In genomic region chr14:94938016-94938415, GRCh38 we compare ENCODE assay signal across 23 cellular contexts.
"Had no signal": no experiment of that assay in that cellular context is flagged by ENCODE, and none has a peak within 500 bp of the region (broad histone marks: within the 10 kb centered on the region; RNA-seq: fewer than 3 reads in every experiment).

No MANE protein-coding gene starts in this region.

- H3K9me3 ChIP-seq: ascending aorta, body of pancreas, Peyer's patch, SJSA1 had no signal

- H3K4me3 ChIP-seq: body of pancreas, Peyer's patch, SJSA1 had no signal

- DNase-seq: activated CD4-positive, alpha-beta memory T cell treated with anti-CD3 and anti-CD28 coated beads for 36 hours; activated CD4-positive, alpha-beta T cell treated with anti-CD3 and anti-CD28 coated beads, Interleukin-2, amount 10 ng/mL, durations not matched to agents 7 days and 5 days; activated CD4-positive, CD25-positive, alpha-beta regulatory T cell; activated CD8-positive, alpha-beta memory T cell treated with anti-CD3 and anti-CD28 coated beads for 24 hours; activated effector memory CD4-positive, alpha-beta T cell treated with anti-CD3 and anti-CD28 coated beads, Interleukin-2, amount 50 U/mL, for 16 hours; activated naive CD4-positive, alpha-beta T cell treated with Interleukin-2 at 50 U/mL for 16 hours; activated naive CD8-positive, alpha-beta T cell treated with anti-CD3 and anti-CD28 coated beads, Interleukin-2, amount 50 U/mL, for 24 hours; activated T-cell treated with anti-CD3 and anti-CD28 coated beads, Interleukin-2, amount 50 U/mL, for 4 hours; amniotic stem cell; body of pancreas; central memory CD4-positive, alpha-beta T cell; MM.1S; NCI-H1105; NCI-H1436; NCI-H2029 treated with DMSO at 0.1 percent for 48 hours; NCI-H446; Peyer's patch; Right ventricle myocardium superior; T-cell; T-helper 2 cell had no signal

- H3K4me1 ChIP-seq: Peyer's patch, SJSA1 had no signal

- H3K27ac ChIP-seq: RWPE1, SJSA1 had no signal

- H3K36me3 ChIP-seq: ascending aorta, Peyer's patch, SJSA1 had no signal

- H3K27me3 ChIP-seq: ascending aorta, body of pancreas, Peyer's patch, SJSA1 had no signal
